In genomic region chr17:59806322-59806721, GRCh38 we compare ENCODE assay signal across 7 cellular contexts.
DNase-seq lines count a peak whose midpoint lies in the region; ATAC-seq and TF ChIP-seq lines count a peak whose summit lies in the region.
"Not testable (repeated sequence)": the region's sequence is repeated elsewhere in the genome, so short reads cannot be mapped to it uniquely, and the experiment has no call there.

No MANE protein-coding gene starts in this region.

- H3K36me3 Mint-ChIP-seq in dendritic cell treated with granulocyte-macrophage colony-stimulating factor and Interleukin-4, amounts not matched to agents 40 ng/mL and 50 ng/mL, for 4 days (ENCODE audit: low read depth), result not testable (repeated sequence)

- not testable (repeated sequence) for H3K9me3 Mint-ChIP-seq in dendritic cell treated with granulocyte-macrophage colony-stimulating factor and Interleukin-4, amounts not matched to agents 40 ng/mL and 50 ng/mL, for 4 days

- H3K79me2 ChIP-seq in GM23248 (ENCODE audit: insufficient read depth) (peaks cover 53% of the 10 kb centered on the region), smooth muscle cell (ENCODE audit: low read depth) (peaks cover 50% of the 10 kb centered on the region)
- H3K79me2 ChIP-seq in trophoblast cell (ENCODE audit: control insufficient read depth, insufficient read depth, low read length, poor library complexity), result not testable (repeated sequence)

- not testable (repeated sequence) for H2BK12ac ChIP-seq in mesenchymal stem cell (ENCODE audit: low read length in 2 of 2); trophoblast cell (ENCODE audit: low read length)

- BruUV-seq in Panc1 (replicated peaks; lab: Mats Ljungman, UMichigan), result not testable (repeated sequence)

- intact Hi-C loops in Panc1 (cut with micrococcal nuclease; ENCODE audit: unreplicated experiment); dendritic cell treated with granulocyte-macrophage colony-stimulating factor and Interleukin-4, amounts not matched to agents 40 ng/mL and 50 ng/mL, for 4 days (cut with micrococcal nuclease): not testable (repeated sequence)

- not testable (repeated sequence) for H3K14ac ChIP-seq in mesenchymal stem cell (ENCODE audit: low read length in 2 of 2); trophoblast cell (ENCODE audit: low read length)

- in situ Hi-C loops in GM23248 (cut with MboI); Panc1 (cut with HindIII; ENCODE audit: low pct_unique_long_range_greater_than_20kb, low sequenced_read_pairs): not testable (repeated sequence)

- H3K4me1 ChIP-seq in BLaER1 treated with 17β-estradiol and CSF1 and Interleukin-3, amounts not matched to agents 10 nM and 100 nM, result peaks cover 1 to 89% (median 38%) of the 10 kb centered on the region in 10 experiments; a peak in 19 of 20 replicates
- H3K4me1 ChIP-seq in GM23248 (ENCODE audit: insufficient read depth) (peaks cover 76% of the 10 kb centered on the region), Panc1 (ENCODE audit: control insufficient read depth, insufficient read depth, low read length) (peaks cover 34% of the 10 kb centered on the region), smooth muscle cell (ENCODE audit: low read depth) (peaks cover 24% of the 10 kb centered on the region)
- H3K4me1 ChIP-seq in mesenchymal stem cell (ENCODE audit: control insufficient read depth, insufficient read depth, low read depth, low read length); trophoblast cell (ENCODE audit: control insufficient read depth in 1 of 2, insufficient read depth in 2 of 2, low read length in 2 of 2): not testable (repeated sequence)

- H3K27ac Mint-ChIP-seq in dendritic cell treated with granulocyte-macrophage colony-stimulating factor and Interleukin-4, amounts not matched to agents 40 ng/mL and 50 ng/mL, for 4 days, result peak overlapping the region; percentile 89

- not testable (repeated sequence) for H4K91ac ChIP-seq in mesenchymal stem cell (ENCODE audit: low read length); trophoblast cell (ENCODE audit: low read depth, low read length)

- H4K12ac ChIP-seq in trophoblast cell (ENCODE audit: low read depth, low read length), result not testable (repeated sequence)

- not testable (repeated sequence) for ATAC-seq in Panc1

- peaks cover 30% of the 10 kb centered on the region for H3K4me1 Mint-ChIP-seq in dendritic cell treated with granulocyte-macrophage colony-stimulating factor and Interleukin-4, amounts not matched to agents 40 ng/mL and 50 ng/mL, for 4 days (ENCODE audit: low read depth)

- not testable (repeated sequence) for H3K23ac ChIP-seq in mesenchymal stem cell (ENCODE audit: low read length in 2 of 2); trophoblast cell (ENCODE audit: low read length)

- H3F3A ChIP-seq in GM23248 (ENCODE audit: insufficient read depth) (peaks cover 42% of the 10 kb centered on the region), smooth muscle cell (ENCODE audit: low read depth) (peaks cover 16% of the 10 kb centered on the region)

- not testable (repeated sequence) for H3K4ac ChIP-seq in mesenchymal stem cell (ENCODE audit: low read depth in 1 of 2, low read length in 2 of 2); trophoblast cell (ENCODE audit: low read depth, low read length)

- not testable (repeated sequence) for H2BK5ac ChIP-seq in mesenchymal stem cell (ENCODE audit: low read depth, low read length, poor library complexity, severe bottlenecking); trophoblast cell (ENCODE audit: low read depth, low read length, poor library complexity)

- H4K8ac ChIP-seq in mesenchymal stem cell (ENCODE audit: low read length), result not testable (repeated sequence)
- peak overlapping the region; percentile 38 for H4K8ac ChIP-seq in trophoblast cell (ENCODE audit: low read depth, low read length)

- not testable (repeated sequence) for DNase-seq in GM23248; Panc1 (ENCODE audit: low read depth, low spot score); mesenchymal stem cell; trophoblast cell; smooth muscle cell (lab: John Stamatoyannopoulos, UW; ENCODE audit: unreplicated experiment)

- H3K9me3 ChIP-seq in BLaER1 treated with 17β-estradiol and CSF1 and Interleukin-3, amounts not matched to agents 10 nM and 100 nM (replicated peaks in 1 of 11); GM23248 (ENCODE audit: low read depth); Panc1 (ENCODE audit: control insufficient read depth, insufficient read depth, low read depth, low read length); mesenchymal stem cell (ENCODE audit: control insufficient read depth, low read length); trophoblast cell (ENCODE audit: insufficient read depth, low read depth, low read length); smooth muscle cell (replicated peaks; ENCODE audit: low read depth): not testable (repeated sequence)

- H3K27me3 Mint-ChIP-seq in dendritic cell treated with granulocyte-macrophage colony-stimulating factor and Interleukin-4, amounts not matched to agents 40 ng/mL and 50 ng/mL, for 4 days, result not testable (repeated sequence)

- WGBS in GM23248 (ENCODE audit: low coverage in 1 of 2, low lambda C conversion rate in 2 of 2, missing lambda C conversion rate in 2 of 2), 2 experiments, result 89 to 90% methylated on average over 6 of the region's 6 CpGs
- WGBS in mesenchymal stem cell, result 100% methylated on average over 6 of the region's 6 CpGs
- no CpG with 5 or more reads among the region's 6 CpGs for WGBS in trophoblast cell (ENCODE audit: extremely low coverage, insufficient coverage, insufficient read length)
- WGBS in smooth muscle cell (ENCODE audit: low lambda C conversion rate), result 99% methylated on average over 6 of the region's 6 CpGs

- H2BK120ac ChIP-seq in mesenchymal stem cell (ENCODE audit: low read depth, low read length), result not testable (repeated sequence)
- H2BK120ac ChIP-seq in trophoblast cell (ENCODE audit: insufficient read depth, low read length, poor library complexity), result peak overlapping the region; percentile 33

- H3K4me3 Mint-ChIP-seq in dendritic cell treated with granulocyte-macrophage colony-stimulating factor and Interleukin-4, amounts not matched to agents 40 ng/mL and 50 ng/mL, for 4 days, result not testable (repeated sequence)

- not testable (repeated sequence) for H2AK5ac ChIP-seq in mesenchymal stem cell (ENCODE audit: low read length, severe bottlenecking); trophoblast cell (ENCODE audit: low read length)

- H3K18ac ChIP-seq in mesenchymal stem cell (ENCODE audit: low read depth in 1 of 2, low read length in 2 of 2); trophoblast cell (ENCODE audit: low read length): not testable (repeated sequence)

- not testable (repeated sequence) for H3K79me1 ChIP-seq in mesenchymal stem cell (replicated peaks; ENCODE audit: low read length, poor library complexity, severe bottlenecking); trophoblast cell (ENCODE audit: low read length)

- POLR2A ChIA-PET in Panc1 (lab: Charles Lee), result not testable (repeated sequence)

- CTCF ChIA-PET in Panc1 (lab: Charles Lee), result interaction anchor here (0.7 kb wide), 1 partner anchor 33 kb away, joined by 7 read pairs; no protein-coding TSS in a partner anchor

- not testable (repeated sequence) for H2AFZ ChIP-seq in GM23248; mesenchymal stem cell (ENCODE audit: low read depth, low read length); trophoblast cell (ENCODE audit: insufficient read depth, low read length, poor library complexity); smooth muscle cell (ENCODE audit: low read depth)

- not testable (repeated sequence) for TF ChIP-seq CTCF in Panc1 (IDR thresholded peaks at IDR 0.05); smooth muscle cell (IDR thresholded peaks at IDR 0.05; ENCODE audit: borderline replicate concordance, insufficient read depth, poor library complexity, severe bottlenecking)

- not testable (repeated sequence) for H4K20me1 ChIP-seq in BLaER1 treated with 17β-estradiol and CSF1 and Interleukin-3, amounts not matched to agents 10 nM and 100 nM; GM23248 (ENCODE audit: insufficient read depth); smooth muscle cell (ENCODE audit: low read depth)

- not testable (repeated sequence) for H3K27me3 ChIP-seq in BLaER1 treated with 17β-estradiol and CSF1 and Interleukin-3, amounts not matched to agents 10 nM and 100 nM; GM23248 (replicated peaks; ENCODE audit: insufficient read depth); Panc1 (ENCODE audit: control insufficient read depth, insufficient read depth, low read length); mesenchymal stem cell (ENCODE audit: control insufficient read depth in 1 of 2, insufficient read depth in 1 of 2, low read length in 2 of 2); trophoblast cell (ENCODE audit: insufficient read depth, low read length); smooth muscle cell (ENCODE audit: low read depth)

- H3K36me3 ChIP-seq in BLaER1 treated with 17β-estradiol and CSF1 and Interleukin-3, amounts not matched to agents 10 nM and 100 nM, result peaks cover 7 to 29% (median 19%) of the 10 kb centered on the region in 11 experiments; a peak in 20 of 22 replicates
- H3K36me3 ChIP-seq in GM23248 (ENCODE audit: low read depth); Panc1 (ENCODE audit: control insufficient read depth, insufficient read depth, low read length); mesenchymal stem cell (ENCODE audit: control insufficient read depth in 1 of 2, insufficient read depth in 2 of 2, low read depth in 1 of 2, low read length in 2 of 2); trophoblast cell (ENCODE audit: control insufficient read depth in 1 of 2, insufficient read depth in 2 of 2, low read length in 2 of 2); smooth muscle cell (ENCODE audit: low read depth): not testable (repeated sequence)

- H3K9ac ChIP-seq in BLaER1 treated with 17β-estradiol and CSF1 and Interleukin-3, amounts not matched to agents 10 nM and 100 nM, result peak overlapping the region in 2 of 11 experiments; percentile 34 to 51; a peak in 2 of 22 replicates
- not testable (repeated sequence) for H3K9ac ChIP-seq in GM23248; trophoblast cell (ENCODE audit: low read length); smooth muscle cell (ENCODE audit: low read depth)
- H3K9ac ChIP-seq in mesenchymal stem cell (ENCODE audit: low read length), result peak overlapping the region; percentile 90

- H3K9me2 ChIP-seq in GM23248 (ENCODE audit: insufficient read depth), result not testable (repeated sequence)

- not testable (repeated sequence) for H3K4me3 ChIP-seq in BLaER1 treated with 17β-estradiol and CSF1 and Interleukin-3, amounts not matched to agents 10 nM and 100 nM; GM23248; Panc1 (ENCODE audit: low read depth in 2 of 2, low read length in 2 of 2); mesenchymal stem cell (ENCODE audit: insufficient read depth in 1 of 2, low read depth in 1 of 2, low read length in 2 of 2); trophoblast cell (ENCODE audit: low read depth, low read length); smooth muscle cell

- H3K4me2 ChIP-seq in BLaER1 treated with 17β-estradiol and CSF1 and Interleukin-3, amounts not matched to agents 10 nM and 100 nM, result peak overlapping the region in 4 of 11 experiments; percentile 27 to 69 (median 61); a peak in 6 of 22 replicates
- H3K4me2 ChIP-seq in GM23248 (ENCODE audit: unreplicated experiment), result peak overlapping the region; percentile 63
- H3K4me2 ChIP-seq in mesenchymal stem cell (ENCODE audit: low read length, poor library complexity, severe bottlenecking); trophoblast cell (ENCODE audit: low read length); smooth muscle cell: not testable (repeated sequence)

- H2BK15ac ChIP-seq in mesenchymal stem cell (ENCODE audit: low read depth, poor library complexity, severe bottlenecking), result not testable (repeated sequence)

- peak overlapping the region in 8 of 11 experiments; percentile 38 to 98 (median 67); a peak in 15 of 22 replicates for H3K27ac ChIP-seq in BLaER1 treated with 17β-estradiol and CSF1 and Interleukin-3, amounts not matched to agents 10 nM and 100 nM
- H3K27ac ChIP-seq in GM23248, result peak overlapping the region; percentile 91; the same call in 1 of the 2 replicates
- peak overlapping the region; percentile 99 for H3K27ac ChIP-seq in Panc1 (ENCODE audit: low read length)
- not testable (repeated sequence) for H3K27ac ChIP-seq in mesenchymal stem cell (ENCODE audit: low read length, poor library complexity, severe bottlenecking); trophoblast cell (ENCODE audit: low read depth, low read length)
- H3K27ac ChIP-seq in smooth muscle cell (ENCODE audit: low read depth), result peak overlapping the region; percentile 90
